ENCODE assay signal across 8 cellular contexts in the genomic region with DNA sequence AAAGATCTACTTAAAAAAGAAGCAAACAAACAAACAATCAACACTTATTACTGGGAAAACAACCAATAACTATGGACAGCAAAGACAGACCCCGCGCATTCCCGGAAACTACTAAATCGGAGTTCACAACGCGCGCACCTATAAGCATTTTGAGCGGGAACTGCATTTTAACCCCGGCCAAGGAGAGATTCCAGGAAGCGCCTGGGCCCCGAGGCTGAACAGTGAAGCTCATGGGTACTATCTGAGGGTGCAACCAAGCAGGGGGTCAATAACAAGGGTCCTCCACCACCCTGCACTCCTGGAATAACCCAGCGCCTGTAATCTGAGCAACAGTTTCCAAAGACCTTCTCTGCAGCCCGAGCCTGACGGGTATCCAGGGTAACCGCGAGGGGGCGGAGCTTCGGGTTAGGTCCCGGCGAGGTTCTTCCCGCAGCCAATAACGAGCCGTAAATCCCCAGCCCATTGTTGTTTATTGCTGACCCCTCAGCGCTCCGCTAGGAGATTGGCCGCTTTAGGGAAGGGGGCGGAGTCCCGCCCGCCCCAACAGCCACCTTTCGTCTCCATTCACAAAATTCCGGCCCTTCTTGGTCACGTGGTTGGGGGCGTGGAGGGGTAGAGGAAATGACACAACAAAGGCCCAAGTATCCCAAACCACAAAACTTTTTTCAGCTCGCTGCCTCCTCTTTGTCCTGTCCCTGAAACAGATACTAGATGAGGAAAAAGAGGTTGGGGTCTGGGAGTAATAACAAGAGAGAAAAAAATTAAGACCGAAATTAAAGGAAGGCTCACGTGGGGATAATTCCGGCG. TPM values are rescaled to one million over a fixed set of nuclear protein-coding genes. Genes with fewer than 3 reads are reported as not detected.
A peak's percentile ranks its signal among the peaks of the same experiment; 100 is the strongest.
DNase-seq lines count a peak whose midpoint lies in the region; ATAC-seq and TF ChIP-seq lines count a peak whose summit lies in the region.

No MANE protein-coding gene starts in this region.

- CTCF ChIA-PET in CD8-positive, alpha-beta memory T cell (lab: Charles Lee): no interaction called here
- CTCF ChIA-PET in PC-3 (lab: Charles Lee): interaction anchor here (0.6 to 1.2 kb wide), 3 partner anchors 104 to 701 kb away, joined by 3 to 4 read pairs (median 3); no protein-coding TSS in a partner anchor

- H3F3A ChIP-seq in PC-3 (ENCODE audit: low read length, unreplicated experiment): no peaks in the 10 kb centered on the region

- no peaks in the 10 kb centered on the region for H3K9me3 Mint-ChIP-seq in CD8-positive, alpha-beta memory T cell
- peaks cover 0 to 3% of the 10 kb centered on the region in 2 donors for H3K9me3 Mint-ChIP-seq in activated T-cell treated with anti-CD3 and anti-CD28 coated beads, Interleukin-2, amount 50 U/mL, for 72 hours

- peaks cover 11% of the 10 kb centered on the region for H3K27me3 ChIP-seq in CD8-positive, alpha-beta memory T cell (ENCODE audit: insufficient read depth, low read length, poor library complexity, severe bottlenecking)
- no peaks in the 10 kb centered on the region for H3K27me3 ChIP-seq in HUES64 (ENCODE audit: insufficient read depth, low read length)
- no peaks in the 10 kb centered on the region for H3K27me3 ChIP-seq in PC-3 (ENCODE audit: low read length)

- peak overlapping the region; percentile 94 for H3K4me2 ChIP-seq in PC-3 (ENCODE audit: low read length)

- no TSS peak for BruUV-seq in PC-3 (replicated peaks; lab: Mats Ljungman, UMichigan)

- H3K79me2 ChIP-seq in PC-3 (ENCODE audit: low read length): peaks cover 4% of the 10 kb centered on the region; the same call in 1 of the 2 replicates

- H3K9me2 ChIP-seq in PC-3 (replicated peaks; ENCODE audit: low read length): no peaks in the 10 kb centered on the region

- H3K4me1 ChIP-seq in CD8-positive, alpha-beta memory T cell (ENCODE audit: insufficient read depth, low read length): peaks cover 9% of the 10 kb centered on the region
- peaks cover 34% of the 10 kb centered on the region for H3K4me1 ChIP-seq in HUES64 (ENCODE audit: insufficient read depth, low read length)
- H3K4me1 ChIP-seq in PC-3 (ENCODE audit: insufficient read depth, low read length): peaks cover 26% of the 10 kb centered on the region

- DNase-seq in CD8-positive, alpha-beta memory T cell: peak in 4 of 5 donors; percentile 49 to 71 (median 58)
- peak; percentile 98 for DNase-seq in PC-3
- DNase-seq in activated T-cell treated with anti-CD3 and anti-CD28 coated beads, Interleukin-2, amount 50 U/mL, for 72 hours: peak; percentile 48 to 73
- DNase-seq in fibroblast of peridontal ligament (ENCODE audit: extremely low read depth): peak; percentile 98
- peak; percentile 100 for DNase-seq in myocyte (ENCODE audit: low read depth)
- DNase-seq in stimulated activated CD8-positive, alpha-beta memory T cell treated with anti-CD3 and anti-CD28 coated beads, Interleukin-7, amount 100 ng/mL, for 4 hours (ENCODE audit: low read depth in 2 of 2): peak; percentile 32 to 63

- H3K4me3 ChIP-seq in CD8-positive, alpha-beta memory T cell (ENCODE audit: low read length): peak overlapping the region; percentile 44
- H3K4me3 ChIP-seq in HUES64 (ENCODE audit: low read length) (peak overlapping the region; percentile 86), PC-3 (ENCODE audit: low read length) (peak overlapping the region; percentile 77)

- H3K9ac ChIP-seq in HUES64 (ENCODE audit: low read depth, low read length): peak overlapping the region; percentile 81
- H3K9ac ChIP-seq in PC-3 (ENCODE audit: low read length): peak overlapping the region; percentile 77

- H3K27ac Mint-ChIP-seq in CD8-positive, alpha-beta memory T cell: no peak overlapping the region
- no peak overlapping the region for H3K27ac Mint-ChIP-seq in activated T-cell treated with anti-CD3 and anti-CD28 coated beads, Interleukin-2, amount 50 U/mL, for 72 hours

- no peaks in the 10 kb centered on the region for H3K9me3 ChIP-seq in CD8-positive, alpha-beta memory T cell (ENCODE audit: low read length)
- no peaks in the 10 kb centered on the region for H3K9me3 ChIP-seq in HUES64 (ENCODE audit: insufficient read depth, low read depth, low read length)
- H3K9me3 ChIP-seq in PC-3 (ENCODE audit: low read length): no peaks in the 10 kb centered on the region

- H3K36me3 ChIP-seq in CD8-positive, alpha-beta memory T cell (ENCODE audit: insufficient read depth, low read length): no peaks in the 10 kb centered on the region
- no peaks in the 10 kb centered on the region; the same call in 1 of the 2 replicates for H3K36me3 ChIP-seq in HUES64 (ENCODE audit: insufficient read depth, low read length)
- no peaks in the 10 kb centered on the region for H3K36me3 ChIP-seq in PC-3 (ENCODE audit: low read depth, low read length)

- H3K27me3 Mint-ChIP-seq in CD8-positive, alpha-beta memory T cell: peaks cover 0 to 8% of the 10 kb centered on the region in 2 donors
- H3K27me3 Mint-ChIP-seq in activated T-cell treated with anti-CD3 and anti-CD28 coated beads, Interleukin-2, amount 50 U/mL, for 72 hours (ENCODE audit: low read depth): no peaks in the 10 kb centered on the region

- H4K20me1 ChIP-seq in PC-3 (ENCODE audit: low read length): no peaks in the 10 kb centered on the region

- no peaks in the 10 kb centered on the region for H3K4me1 Mint-ChIP-seq in CD8-positive, alpha-beta memory T cell
- H3K4me1 Mint-ChIP-seq in activated T-cell treated with anti-CD3 and anti-CD28 coated beads, Interleukin-2, amount 50 U/mL, for 72 hours (ENCODE audit: low read depth): no peaks in the 10 kb centered on the region

- TF ChIP-seq CTCF in PC-3 (conservative IDR thresholded peaks at IDR 0.05; ENCODE audit: low read depth, low read length): no peak

- no peak overlapping the region for H3K4me3 Mint-ChIP-seq in CD8-positive, alpha-beta memory T cell
- no peak overlapping the region for H3K4me3 Mint-ChIP-seq in activated T-cell treated with anti-CD3 and anti-CD28 coated beads, Interleukin-2, amount 50 U/mL, for 72 hours

- peak; percentile 68 for ATAC-seq in GM21390 (IDR thresholded peaks at IDR 0.05; ENCODE audit: unreplicated experiment)
- peak; percentile 74 for ATAC-seq in PC-3
- peak; percentile 75 to 82 for ATAC-seq in activated T-cell treated with anti-CD3 and anti-CD28 coated beads, Interleukin-2, amount 50 U/mL, for 72 hours (replicated peaks in 1 of 2)

- intact Hi-C loops in PC-3 (cut with micrococcal nuclease): loop anchor here (1.0 to 10.0 kb wide), 8 partner anchors 10 to 466 kb away; no protein-coding TSS in a partner anchor

- H2AFZ ChIP-seq in PC-3 (ENCODE audit: low read length): peak overlapping the region; percentile 93

- peak overlapping the region; percentile 60 for H3K27ac ChIP-seq in CD8-positive, alpha-beta memory T cell (ENCODE audit: low read depth, low read length)
- H3K27ac ChIP-seq in HUES64 (ENCODE audit: low read depth, low read length) (peak overlapping the region; percentile 97), PC-3 (ENCODE audit: low read length) (peak overlapping the region; percentile 82)

- POLR2A ChIA-PET in CD8-positive, alpha-beta memory T cell (lab: Charles Lee): interaction anchor here (0.8 to 1.0 kb wide), 2 partner anchors 82 to 141 kb away, joined by 3 to 6 read pairs; no protein-coding TSS in a partner anchor
- POLR2A ChIA-PET in PC-3 (lab: Charles Lee; ENCODE audit: unreplicated experiment): interaction anchor here (0.6 to 3.3 kb wide), 6 partner anchors 11 to 464 kb away, joined by 4 to 36 read pairs (median 6); no protein-coding TSS in a partner anchor

- WGBS in HUES64: 1% methylated on average over 31 of the region's 38 CpGs

- no peaks in the 10 kb centered on the region for H3K36me3 Mint-ChIP-seq in CD8-positive, alpha-beta memory T cell
- no peaks in the 10 kb centered on the region for H3K36me3 Mint-ChIP-seq in activated T-cell treated with anti-CD3 and anti-CD28 coated beads, Interleukin-2, amount 50 U/mL, for 72 hours (ENCODE audit: insufficient read depth in 2 of 2)

RNA-seq across cellular contexts. Expression of gene ETV1, which starts 1.7 kb away (rescaled TPM):
- under 1 TPM; 0.31 TPM for total RNA-seq in CD8-positive, alpha-beta memory T cell
- polyA plus RNA-seq in CD8-positive, alpha-beta memory T cell: 1.7 TPM
- polyA plus RNA-seq in HUES64 (2013, experiment 1 of 2): 43.6 TPM
- polyA plus RNA-seq in HUES64 (2013, experiment 2 of 2): 53.4 TPM
- total RNA-seq in PC-3 (2014; rRNA removed): 10.4 and 20.6 TPM in 2 replicates
- 1 to 10 TPM in 1 of 2 donors, not detected in 1; 1.1 TPM for total RNA-seq in activated T-cell treated with anti-CD3 and anti-CD28 coated beads, Interleukin-2, amount 50 U/mL, for 72 hours
- 8.9 and 23.7 TPM in 2 replicates for total RNA-seq in myocyte
- 4.7 TPM for polyA plus RNA-seq in myocyte (2012)

Comparison
In these comparisons a context has a peak if more than half of its experiments do, and no peak if none do; other contexts are left out.
1. Peak in every context shown above with its lines: DNase-seq, ATAC-seq, H3K4me3 ChIP-seq and H3K27ac ChIP-seq.
2. DNase-seq: peak in every context shown above with its lines; median percentile 100 in myocyte; 98 in PC-3; 98 in fibroblast of peridontal ligament; 60 in activated T-cell treated with anti-CD3 and anti-CD28 coated beads, Interleukin-2, amount 50 U/mL, for 72 hours; 58 in CD8-positive, alpha-beta memory T cell; 48 in stimulated activated CD8-positive, alpha-beta memory T cell treated with anti-CD3 and anti-CD28 coated beads, Interleukin-7, amount 100 ng/mL, for 4 hours.